ENCODE assay signal across 1 cellular context in the genomic region with DNA sequence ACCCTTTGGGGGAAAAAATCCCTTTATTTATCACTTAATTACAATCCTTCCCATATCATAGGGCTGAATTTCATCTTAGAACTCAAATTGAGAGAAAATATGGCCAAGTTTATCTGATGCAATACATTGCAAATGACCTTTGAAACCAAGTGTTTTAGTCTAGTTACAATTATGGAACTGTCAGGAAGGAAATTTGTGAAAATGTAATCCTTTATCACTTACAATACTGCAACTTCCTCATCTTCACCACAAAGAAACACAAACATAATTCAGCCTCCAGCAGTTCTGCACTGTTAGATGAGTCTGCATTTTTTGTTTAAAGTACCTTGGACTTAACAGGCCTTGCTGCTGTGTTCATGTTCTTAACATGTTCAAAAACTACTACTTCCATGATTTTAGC.
TF ChIP-seq lines count a peak whose summit lies in the region.

No MANE protein-coding gene starts in this region.

TF ChIP-seq in endothelial cell of umbilical vein, 7 proteins besides CTCF, POLR2A, EP300 and RAD21:
- TF ChIP-seq MYC (IDR thresholded peaks at IDR 0.05; ENCODE audit: low read depth, low read length) (no peak), FOS (IDR thresholded peaks at IDR 0.05; ENCODE audit: borderline replicate concordance, insufficient read depth, low read length) (no peak), JUN (IDR thresholded peaks at IDR 0.05; ENCODE audit: borderline replicate concordance, insufficient read depth, insufficient read length, low read depth) (no peak), GATA2 (IDR thresholded peaks at IDR 0.05; ENCODE audit: insufficient read depth, insufficient read length, low read depth, low read length) (no peak), EZH2 (IDR thresholded peaks at IDR 0.05; ENCODE audit: borderline replicate concordance, low read depth, low read length, severe bottlenecking) (no peak), POLR2AphosphoS5 (IDR thresholded peaks at IDR 0.05; ENCODE audit: insufficient read depth, low read depth, low read length) (no peak)
- TF ChIP-seq, protein P1, sequence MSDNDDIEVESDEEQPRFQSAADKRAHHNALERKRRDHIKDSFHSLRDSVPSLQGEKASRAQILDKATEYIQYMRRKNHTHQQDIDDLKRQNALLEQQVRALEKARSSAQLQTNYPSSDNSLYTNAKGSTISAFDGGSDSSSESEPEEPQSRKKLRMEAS (IDR thresholded peaks at IDR 0.05; ENCODE audit: insufficient read depth, insufficient read length) = no peak
